In genomic region chr5:59725393-59725768, GRCh38 we compare ENCODE assay signal across 21 cellular contexts.
DNase-seq lines count a peak whose midpoint lies in the region; ATAC-seq and TF ChIP-seq lines count a peak whose summit lies in the region.
"Had no signal": no experiment of that assay in that cellular context is flagged by ENCODE, and none has a peak within 500 bp of the region (broad histone marks: within the 10 kb centered on the region; RNA-seq: fewer than 3 reads in every experiment).

No MANE protein-coding gene starts in this region.

- CTCF ChIA-PET in HEK293 (lab: Yijun Ruan, JAX): interaction anchor here (1.1 to 1.4 kb wide), 3 partner anchors 12 to 221 kb away, joined by 4 to 5 read pairs (median 5); no protein-coding TSS in a partner anchor

- 64 to 76% methylated on average over 1 of the region's 1 CpG for WGBS in transverse colon (ENCODE audit: low coverage in 1 of 2), 2 donors

- DNase-seq in astrocyte of the spinal cord (ENCODE audit: low read depth, low spot score) (peak; percentile 23), left kidney (ENCODE audit: low read depth, low spot score) (peak; percentile 60), transverse colon (no peak), NCI-H146 treated with DMSO at 0.1 percent for 48 hours (lab: John Stamatoyannopoulos, UW; ENCODE audit: unreplicated experiment) (no peak), left ventricle myocardium inferior (no peak), right atrium auricular region (ENCODE audit: low spot score) (no peak)
- DNase-seq: activated CD4-positive, alpha-beta T cell treated with anti-CD3 and anti-CD28 coated beads, Interleukin-2, amount 50 U/mL, for 1 hour; activated CD8-positive, alpha-beta memory T cell treated with anti-CD3 and anti-CD28 coated beads, Interleukin-2, amount 10 ng/mL, durations not matched to agents 7 days and 5 days; activated naive CD4-positive, alpha-beta T cell treated with anti-CD3 and anti-CD28 coated beads, Interleukin-2, amount 10 ng/mL, durations not matched to agents 7 days and 5 days; CD4-positive, CD25-positive, alpha-beta regulatory T cell; left cardiac atrium; NCI-H1092 treated with DMSO at 0.1 percent for 48 hours; NCI-H2029 treated with DMSO at 0.1 percent for 48 hours; NCI-H345; NCI-H82; nucleus accumbens; stimulated activated naive CD8-positive, alpha-beta T cell treated with anti-CD3 and anti-CD28 coated beads, Interleukin-15, amount 100 ng/mL, for 72 hours; thyroid gland had no signal

- no peaks in the 10 kb centered on the region for H3K36me3 ChIP-seq in HEK293 (ENCODE audit: control insufficient read depth in 2 of 2, insufficient read depth in 1 of 2, low read length in 2 of 2)
- no peaks in the 10 kb centered on the region for H3K36me3 ChIP-seq in transverse colon
- H3K36me3 ChIP-seq in left ventricle myocardium inferior: no peaks in the 10 kb centered on the region
- H3K36me3 ChIP-seq in right atrium auricular region: no peaks in the 10 kb centered on the region
- H3K36me3 ChIP-seq: thyroid gland had no signal

- intact Hi-C loops in transverse colon (cut with DNase I; ENCODE audit: low total_unique reads): no loop called here
- intact Hi-C loops in left ventricle myocardium inferior (cut with micrococcal nuclease): no loop called here

- 0 out of 2 replicates have a peak, but pooled peaks cover 4% of the 10 kb centered on the region for H3K4me1 ChIP-seq in HEK293 (ENCODE audit: control insufficient read depth, insufficient read depth, low read length)
- H3K4me1 ChIP-seq in transverse colon: no peaks in the 10 kb centered on the region
- H3K4me1 ChIP-seq in left ventricle myocardium inferior: no peaks in the 10 kb centered on the region
- no peaks in the 10 kb centered on the region for H3K4me1 ChIP-seq in right atrium auricular region
- H3K4me1 ChIP-seq: thyroid gland had no signal

- POLR2A ChIA-PET in HEK293 (lab: Yijun Ruan, JAX): no interaction called here

- no peak for ATAC-seq in HG02970 (IDR thresholded peaks at IDR 0.05; ENCODE audit: low FRiP score, unreplicated experiment)
- ATAC-seq: activated CD8-positive, alpha-beta memory T cell treated with anti-CD3 and anti-CD28 coated beads, Interleukin-2, amount 10 ng/mL, durations not matched to agents 7 days and 5 days; left cardiac atrium; stimulated activated naive CD8-positive, alpha-beta T cell treated with anti-CD3 and anti-CD28 coated beads, Interleukin-15, amount 100 ng/mL, for 72 hours had no signal

- TF ChIP-seq CTCF in HEK293 (tag by site-specific recombination; IDR thresholded peaks at IDR 0.05): no peak
- no peak for TF ChIP-seq CTCF in astrocyte of the spinal cord (IDR thresholded peaks at IDR 0.05; ENCODE audit: low read depth, low read length)
- TF ChIP-seq CTCF in transverse colon (IDR thresholded peaks at IDR 0.05): no peak
- TF ChIP-seq CTCF in left ventricle myocardium inferior (IDR thresholded peaks at IDR 0.05; ENCODE audit: borderline replicate concordance): no peak
- TF ChIP-seq CTCF in right atrium auricular region (IDR thresholded peaks at IDR 0.05): no peak

- H3K9me3 ChIP-seq in HEK293 (ENCODE audit: control insufficient read depth, insufficient read depth, low read depth, low read length) (no peaks in the 10 kb centered on the region), transverse colon (no peaks in the 10 kb centered on the region), left ventricle myocardium inferior (replicated peaks) (no peaks in the 10 kb centered on the region), right atrium auricular region (no peaks in the 10 kb centered on the region)
- H3K9me3 ChIP-seq: thyroid gland had no signal

- no peaks in the 10 kb centered on the region for H3K27me3 ChIP-seq in transverse colon
- H3K27me3 ChIP-seq in left ventricle myocardium inferior (ENCODE audit: low read depth): no peaks in the 10 kb centered on the region
- no peaks in the 10 kb centered on the region for H3K27me3 ChIP-seq in right atrium auricular region
- H3K27me3 ChIP-seq: thyroid gland had no signal

- no peak for TF ChIP-seq POLR2A in transverse colon (IDR thresholded peaks at IDR 0.05)

- TF ChIP-seq EP300 in transverse colon (IDR thresholded peaks at IDR 0.05; ENCODE audit: low read depth): no peak

- in situ Hi-C loops in astrocyte of the spinal cord (cut with HindIII; ENCODE audit: low sequenced_read_pairs): no loop called here
- in situ Hi-C loops in transverse colon (cut with MboI; ENCODE audit: low pct_ligation_motif_present in 1 of 4, low pct_unique_long_range_greater_than_20kb in 1 of 4, low sequenced_read_pairs in 3 of 4): no loop called here

- H3K4me3 ChIP-seq in HEK293 (ENCODE audit: low read depth, low read length): no peak overlapping the region
- H3K4me3 ChIP-seq in astrocyte of the spinal cord (ENCODE audit: low read depth, low read length): no peak overlapping the region
- no peak overlapping the region for H3K4me3 ChIP-seq in transverse colon
- H3K4me3 ChIP-seq in left ventricle myocardium inferior: no peak overlapping the region
- no peak overlapping the region for H3K4me3 ChIP-seq in right atrium auricular region
- H3K4me3 ChIP-seq: thyroid gland had no signal

- H3K27ac ChIP-seq in HEK293 (ENCODE audit: extremely low read depth, low read depth, low read length) (no peak overlapping the region), transverse colon (peak overlapping the region; percentile 57 to 76 (median 60)), left ventricle myocardium inferior (replicated peaks) (no peak overlapping the region), right atrium auricular region (no peak overlapping the region)
- H3K27ac ChIP-seq: RWPE1, thyroid gland had no signal

TF ChIP-seq in HEK293, 187 proteins besides CTCF, POLR2A, EP300 and RAD21:
- TF ChIP-seq FEZF1 (tag by site-specific recombination; IDR thresholded peaks at IDR 0.05) (0 out of 2 replicates have a peak, but pooled peaks have one; percentile 9), ZNF394 (tag by site-specific recombination; IDR thresholded peaks at IDR 0.05; ENCODE audit: borderline replicate concordance) (no peak)

Comparison
In these comparisons a context has a peak if more than half of its experiments do, and no peak if none do; other contexts are left out.
1. H3K27ac ChIP-seq: peak in transverse colon (4 of 4); none in HEK293 (single experiment), left ventricle myocardium inferior (single experiment) and right atrium auricular region (0 of 2).
2. DNase-seq: peak in astrocyte of the spinal cord (single experiment) and left kidney (single experiment); none in transverse colon (single experiment), NCI-H146 treated with DMSO at 0.1 percent for 48 hours (single experiment), left ventricle myocardium inferior (single experiment) and right atrium auricular region (single experiment).